8 cellular contexts compared by ENCODE assay signal in genomic region chr22:23315341-23315917, GRCh38.
DNase-seq lines count a peak whose midpoint lies in the region; ATAC-seq, FAIRE-seq and TF ChIP-seq lines count a peak whose summit lies in the region.

No MANE protein-coding gene starts in this region.

- no TSS peak for BruUV-seq in K562 (replicated peaks; lab: Mats Ljungman, UMichigan)

- TF ChIP-seq RAD21 in K562 (CRISPR knock-in tag; conservative IDR thresholded peaks at IDR 0.05 in 1 of 2, IDR thresholded peaks at IDR 0.05 in 1 of 2): no peak

- peaks cover 0 to 2% of the 10 kb centered on the region in 2 experiments; a peak in 1 of 5 replicates for H3K4me1 ChIP-seq in K562 (replicated peaks in 1 of 2; ENCODE audit: control insufficient read depth in 2 of 2, insufficient read depth in 2 of 2, low read length in 2 of 2)

- no peak overlapping the region for H3K9ac ChIP-seq in K562 (ENCODE audit: insufficient read depth in 1 of 2, low read depth in 2 of 2, low read length in 2 of 2)

- H3K36me3 ChIP-seq in K562 (ENCODE audit: control insufficient read depth, insufficient read depth, low read length): no peaks in the 10 kb centered on the region

- POLR2A ChIA-PET in K562 (lab: Yijun Ruan, JAX): no interaction called here

- CTCF ChIA-PET in K562 (lab: Yijun Ruan, JAX; ENCODE audit: low intra/inter-chr PET ratio): interaction anchor here (0.6 kb wide), 1 partner anchor 71 kb away, joined by 3 read pairs; no protein-coding TSS in a partner anchor

- ATAC-seq in K562 (peak; percentile 48; the same call in 1 of the 3 replicates), HG03108 (IDR thresholded peaks at IDR 0.05; ENCODE audit: unreplicated experiment) (no peak), HG03520 (IDR thresholded peaks at IDR 0.05; ENCODE audit: unreplicated experiment) (no peak)

- no peaks in the 10 kb centered on the region for H3K79me2 ChIP-seq in K562 (ENCODE audit: control insufficient read depth, insufficient read depth, low read length)

- FAIRE-seq in K562 (lab: Jason Lieb, UNC): peak; percentile 86

- TF ChIP-seq EP300 in K562 (IDR thresholded peaks at IDR 0.05; ENCODE audit: low read length): no peak

- no peaks in the 10 kb centered on the region for H3K9me3 ChIP-seq in K562 (replicated peaks; ENCODE audit: control insufficient read depth, insufficient read depth, low read depth, low read length)

- peak; percentile 67 to 70 (median 68) for TF ChIP-seq CTCF in K562 (IDR thresholded peaks at IDR 0.05 in 2 of 3, conservative IDR thresholded peaks at IDR 0.05 in 1 of 3; ENCODE audit: insufficient read depth in 2 of 3, low read depth in 1 of 3, low read length in 3 of 3)

- no peak overlapping the region for H3K27ac ChIP-seq in K562 (ENCODE audit: extremely low read depth, low read depth, low read length)

- TF ChIP-seq POLR2A in K562 (conservative IDR thresholded peaks at IDR 0.05): no peak

- intact Hi-C loops in K562 (cut with micrococcal nuclease): no loop called here

- H3K4me3 ChIP-seq in K562: no peak overlapping the region

- in situ Hi-C loops in K562 (cut with MboI): loop anchor here (25.0 kb wide), 1 partner anchor 547 kb away; the partner anchor contains the start of gene SLC2A11

- DNase-seq in EL (peak; percentile 79), M059J (ENCODE audit: low read depth) (peak; percentile 61), T-helper 2 cell (peak in 4 of 5 experiments; percentile 20 to 63 (median 30)), K562 (ENCODE audit: extremely low read depth in 1 of 4, low spot score in 3 of 4) (peak; percentile 80 to 87 (median 82)), iris pigment epithelial cell (ENCODE audit: low read depth) (peak; percentile 72)
- DNase-seq in stimulated activated CD4-positive, alpha-beta T cell treated with anti-CD3 and anti-CD28 coated beads, Interleukin-2, amount 100 ng/mL, for 48 hours: peak; percentile 47 to 63

- H4K20me1 ChIP-seq in K562 (replicated peaks; ENCODE audit: control insufficient read depth, insufficient read depth, low read length): no peaks in the 10 kb centered on the region

- H2AFZ ChIP-seq in K562 (ENCODE audit: low read depth, low read length): no peak overlapping the region

- H3K4me2 ChIP-seq in K562 (ENCODE audit: insufficient read depth, low read length): no peak overlapping the region

- 11% methylated on average over 14 of the region's 15 CpGs for WGBS in K562 (ENCODE audit: insufficient coverage, low coverage, missing lambda C conversion rate)

- no peaks in the 10 kb centered on the region for H3K27me3 ChIP-seq in K562 (ENCODE audit: control insufficient read depth in 2 of 2, insufficient read depth in 2 of 2, low read length in 2 of 2)

- H3K9me1 ChIP-seq in K562 (ENCODE audit: control insufficient read depth, insufficient read depth, low read length): no peaks in the 10 kb centered on the region

TF ChIP-seq in K562, 482 proteins besides CTCF, POLR2A, EP300 and RAD21:
- TF ChIP-seq ZBTB12 (CRISPR knock-in tag; IDR thresholded peaks at IDR 0.05): no peak
- 0 out of 2 replicates have a peak, but pooled peaks have one; percentile 14 for TF ChIP-seq HMBOX1 (IDR thresholded peaks at IDR 0.05)
- no peak for TF ChIP-seq ID3 (CRISPR knock-in tag; IDR thresholded peaks at IDR 0.05)
- no peak for TF ChIP-seq ID3 (tag; IDR thresholded peaks at IDR 0.05)
- peak; percentile 61 for TF ChIP-seq SMC3 (conservative IDR thresholded peaks at IDR 0.05; ENCODE audit: insufficient read depth, low read depth, low read length)
- TF ChIP-seq ZFP36 (IDR thresholded peaks at IDR 0.05; ENCODE audit: low read depth, low read length, partially characterized antibody): no peak
- TF ChIP-seq FOXK1 (CRISPR knock-in tag; IDR thresholded peaks at IDR 0.05; ENCODE audit: borderline replicate concordance): no peak
- peak in 1 of 2 experiments; percentile 52; a peak in 1 of 4 replicates for TF ChIP-seq RCOR1 (IDR thresholded peaks at IDR 0.05; ENCODE audit: borderline replicate concordance in 1 of 2, low read depth in 2 of 2, low read length in 2 of 2)
- no peak for TF ChIP-seq XRCC4 (IDR thresholded peaks at IDR 0.05; ENCODE audit: extremely low read depth, insufficient read depth, insufficient read length)
TF ChIP-seq in K562: peak in this region for 3.

Comparison
In these comparisons a context has a peak if more than half of its experiments do, and no peak if none do; other contexts are left out.
1. DNase-seq: peak in every context shown above with its lines; median percentile 82 in K562; 79 in EL; 72 in iris pigment epithelial cell; 61 in M059J; 55 in stimulated activated CD4-positive, alpha-beta T cell treated with anti-CD3 and anti-CD28 coated beads, Interleukin-2, amount 100 ng/mL, for 48 hours; 30 in T-helper 2 cell.